9 cellular contexts compared by ENCODE assay signal in genomic region chr4:75555294-75556164, GRCh38. TPM values are rescaled to one million over a fixed set of nuclear protein-coding genes. Genes with fewer than 3 reads are reported as not detected.
A peak's percentile ranks its signal among the peaks of the same experiment; 100 is the strongest.
DNase-seq lines count a peak whose midpoint lies in the region; ATAC-seq, FAIRE-seq and TF ChIP-seq lines count a peak whose summit lies in the region.
"Had no signal": no experiment of that assay in that cellular context is flagged by ENCODE, and none has a peak within 500 bp of the region (broad histone marks: within the 10 kb centered on the region; RNA-seq: fewer than 3 reads in every experiment).

ODAPH (plus strand) TSS chr4:75556066; CDS start chr4:75556083, 17 bp downstream.

- no peaks in the 10 kb centered on the region for H3K79me2 ChIP-seq in HepG2 (ENCODE audit: insufficient read depth, low read length)

- H3K9ac ChIP-seq in HepG2 (ENCODE audit: insufficient read depth, low read depth, low read length) = no peak within 1 kb of the TSS

- peak; percentile 93 for ATAC-seq in HepG2
- no peak for ATAC-seq in right lobe of liver
- peak; percentile 97 for ATAC-seq in HG02852 (IDR thresholded peaks at IDR 0.05; ENCODE audit: unreplicated experiment)
- ATAC-seq in Panc1 = no peak
- no peak for ATAC-seq in heart right ventricle

- H3K27me3 ChIP-seq in HepG2 (ENCODE audit: control insufficient read depth in 1 of 2, insufficient read depth in 2 of 2, low read length in 2 of 2) (peaks cover 0 to 8% of the 10 kb centered on the region in 2 experiments; a peak in 1 of 5 replicates), right lobe of liver (no peaks in the 10 kb centered on the region), Panc1 (ENCODE audit: control insufficient read depth, insufficient read depth, low read length) (peaks cover 3% of the 10 kb centered on the region; the same call in 1 of the 2 replicates), heart right ventricle (peaks cover 0 to 20% (median 7%) of the 10 kb centered on the region in 7 donors)

- CTCF ChIA-PET in HepG2 (lab: Yijun Ruan, JAX; ENCODE audit: low intra/inter-chr PET ratio, low total read pairs) (no interaction called here), Panc1 (lab: Charles Lee) (no interaction called here)

- FAIRE-seq in HepG2 (lab: Jason Lieb, UNC) = no peak

- H3K27ac ChIP-seq in HepG2 (ENCODE audit: extremely low read length, insufficient read depth, low read length) = no peak within 1 kb of the TSS
- no peak within 1 kb of the TSS for H3K27ac ChIP-seq in right lobe of liver
- H3K27ac ChIP-seq in Panc1 (ENCODE audit: low read length) = no peak within 1 kb of the TSS
- H3K27ac ChIP-seq in heart right ventricle = no peak within 1 kb of the TSS

- in situ Hi-C loops in HepG2 (cut with HindIII; ENCODE audit: extremely low pct_ligation_motif_present, low pct_unique_long_range_greater_than_20kb) (no loop called here), Panc1 (cut with HindIII; ENCODE audit: low pct_unique_long_range_greater_than_20kb, low sequenced_read_pairs) (no loop called here)

- H3K9me3 ChIP-seq in HepG2 (ENCODE audit: low read length) (no peaks in the 10 kb centered on the region), right lobe of liver (no peaks in the 10 kb centered on the region), Panc1 (ENCODE audit: control insufficient read depth, insufficient read depth, low read depth, low read length) (no peaks in the 10 kb centered on the region), heart right ventricle (no peaks in the 10 kb centered on the region)

- TF ChIP-seq RAD21 in HepG2 (CRISPR knock-in tag; IDR thresholded peaks at IDR 0.05) = no peak

- no peak for TF ChIP-seq POLR2A in HepG2 (IDR thresholded peaks at IDR 0.05; ENCODE audit: insufficient read depth in 1 of 2, low read depth in 2 of 2, low read length in 2 of 2)
- TF ChIP-seq POLR2A in right lobe of liver (IDR thresholded peaks at IDR 0.05) = no peak

- intact Hi-C loops in HepG2 (cut with micrococcal nuclease; ENCODE audit: unreplicated experiment) = no loop called here
- intact Hi-C loops in right lobe of liver (cut with DNase I) = no loop called here
- intact Hi-C loops in Panc1 (cut with micrococcal nuclease; ENCODE audit: unreplicated experiment) = no loop called here
- intact Hi-C loops in heart right ventricle (cut with DNase I) = no loop called here

- TF ChIP-seq CTCF in HepG2 (CRISPR knock-in tag; IDR thresholded peaks at IDR 0.05) (0 out of 2 replicates have a peak, but pooled peaks have one; percentile 12), right lobe of liver (IDR thresholded peaks at IDR 0.05) (no peak), Panc1 (IDR thresholded peaks at IDR 0.05) (peak; percentile 13; the same call in 1 of the 2 replicates), heart right ventricle (IDR thresholded peaks at IDR 0.05) (no peak)

- DNase-seq in HepG2 (ENCODE audit: low spot score) = no peak
- DNase-seq in right lobe of liver = no peak
- no peak for DNase-seq in Panc1 (ENCODE audit: low read depth, low spot score)
- DNase-seq in hepatic stellate cell (ENCODE audit: low spot score) = peak; percentile 22
- no peak for DNase-seq in NCI-H1694 treated with DMSO at 0.1 percent for 48 hours (lab: John Stamatoyannopoulos, UW)
- no peak for DNase-seq in NCI-H2196 (lab: John Stamatoyannopoulos, UW; ENCODE audit: unreplicated experiment)
- DNase-seq in heart right ventricle = no peak

- H3K4me2 ChIP-seq in HepG2 (ENCODE audit: low read depth, low read length) = peak within 1 kb of the TSS; percentile 62

- TF ChIP-seq EP300 in HepG2 (IDR thresholded peaks at IDR 0.05; ENCODE audit: low read depth in 2 of 2, low read length in 2 of 2) (no peak), HepG2 (CRISPR knock-in tag; IDR thresholded peaks at IDR 0.05; ENCODE audit: borderline replicate concordance) (no peak)

- POLR2A ChIA-PET in HepG2 (lab: Yijun Ruan, JAX) = no interaction called here
- POLR2A ChIA-PET in Panc1 (lab: Charles Lee) = interaction anchor here (0.6 kb wide), 1 partner anchor 119 kb away, joined by 17 read pairs; no protein-coding TSS in a partner anchor

- no TSS peak for BruUV-seq in HepG2 (replicated peaks; lab: Mats Ljungman, UMichigan)
- no TSS peak for BruUV-seq in Panc1 (replicated peaks; lab: Mats Ljungman, UMichigan)

- H2AFZ ChIP-seq in HepG2 (ENCODE audit: low read length) = peak within 1 kb of the TSS; percentile 36

- 6% methylated on average over 9 of the region's 9 CpGs for WGBS in HepG2 (ENCODE audit: low lambda C conversion rate)
- 51% methylated on average over 8 of the region's 9 CpGs for WGBS in right lobe of liver (ENCODE audit: insufficient coverage, low coverage, low lambda C conversion rate, missing lambda C conversion rate)
- 65 to 71% methylated on average over 9 of the region's 9 CpGs for WGBS in heart right ventricle, 2 donors

- H3K4me1 ChIP-seq in HepG2 (ENCODE audit: insufficient read depth, low read length) = peaks cover 7% of the 10 kb centered on the region; the same call in 1 of the 2 replicates
- H3K4me1 ChIP-seq in right lobe of liver = no peaks in the 10 kb centered on the region
- H3K4me1 ChIP-seq in Panc1 (ENCODE audit: control insufficient read depth, insufficient read depth, low read length) = no peaks in the 10 kb centered on the region
- no peaks in the 10 kb centered on the region for H3K4me1 ChIP-seq in heart right ventricle

- H3K4me3 ChIP-seq in HepG2 (replicated peaks in 1 of 3; ENCODE audit: insufficient read depth in 1 of 3, low read depth in 2 of 3, low read length in 3 of 3) = peak within 1 kb of the TSS in 1 of 3 experiments; percentile 38; a peak in 4 of 6 replicates
- H3K4me3 ChIP-seq in right lobe of liver = no peak within 1 kb of the TSS
- H3K4me3 ChIP-seq in Panc1 (ENCODE audit: low read depth in 2 of 2, low read length in 2 of 2) = no peak within 1 kb of the TSS
- no peak within 1 kb of the TSS for H3K4me3 ChIP-seq in heart right ventricle

- H4K20me1 ChIP-seq in HepG2 (ENCODE audit: insufficient read depth, low read length) = no peaks in the 10 kb centered on the region

- H3K36me3 ChIP-seq in HepG2 (replicated peaks in 1 of 2; ENCODE audit: control insufficient read depth in 1 of 2, insufficient read depth in 2 of 2, low read length in 2 of 2) = no peaks in the 10 kb centered on the region
- H3K36me3 ChIP-seq in right lobe of liver = no peaks in the 10 kb centered on the region
- no peaks in the 10 kb centered on the region for H3K36me3 ChIP-seq in Panc1 (ENCODE audit: control insufficient read depth, insufficient read depth, low read length)
- H3K36me3 ChIP-seq in heart right ventricle = no peaks in the 10 kb centered on the region

TF ChIP-seq in HepG2, 621 proteins besides CTCF, POLR2A, EP300 and RAD21:
- no peak for TF ChIP-seq KDM5A (IDR thresholded peaks at IDR 0.05; ENCODE audit: borderline replicate concordance, low read length)
- TF ChIP-seq JUN (CRISPR knock-in tag; IDR thresholded peaks at IDR 0.05) = 0 out of 2 replicates have a peak, but pooled peaks have one; percentile 32
- peak in 1 of 2 experiments; percentile 41; a peak in 1 of 4 replicates for TF ChIP-seq HMGXB4 (CRISPR knock-in tag; IDR thresholded peaks at IDR 0.05; ENCODE audit: borderline replicate concordance in 1 of 2, low read depth in 1 of 2)
- TF ChIP-seq FOXA1 (IDR thresholded peaks at IDR 0.05) = no peak
- peak; percentile 55 for TF ChIP-seq FOXA1 (CRISPR knock-in tag; IDR thresholded peaks at IDR 0.05)
- TF ChIP-seq FOSL2 (CRISPR knock-in tag; IDR thresholded peaks at IDR 0.05) = peak; percentile 77

RNA-seq across cellular contexts. Expression of gene ODAPH, which starts in this region (rescaled TPM):
- not detected in 2 replicates for total RNA-seq in HepG2 (2016; rRNA removed; fragmentation: Illumina TruSeq; extraction: Trizol)
- total RNA-seq in HepG2 (2016; cell fraction: cytosol; rRNA removed; fragmentation: Illumina TruSeq; extraction: Trizol; ENCODE audit: low read depth) = not detected in 2 replicates
- total RNA-seq in HepG2 (2016; cell fraction: insoluble cytoplasmic fraction; rRNA removed; fragmentation: Illumina TruSeq; extraction: Trizol) = not detected in 2 replicates
- not detected in 2 replicates for total RNA-seq in HepG2 (2016; cell fraction: membrane; rRNA removed; fragmentation: Illumina TruSeq; extraction: Trizol)
- not detected in 2 replicates for total RNA-seq in HepG2 (2016; cell fraction: nucleus; rRNA removed; fragmentation: Illumina TruSeq; extraction: Trizol)
- polyA plus RNA-seq in HepG2 (2011; rRNA removed) = 0.50 TPM in 1 of 2 replicates, not detected in the other
- not detected in 2 replicates for polyA plus RNA-seq in HepG2 (2011; cell fraction: cytosol; rRNA removed)
- not detected in 2 replicates for polyA plus RNA-seq in HepG2 (2011; cell fraction: nucleus; rRNA removed)
- 0.20 TPM in 1 of 2 replicates, not detected in the other for polyA plus RNA-seq in HepG2 (2012)
- not detected in 2 replicates for polyA plus RNA-seq in HepG2 (2016; cell fraction: cytosol; fragmentation: Illumina TruSeq; extraction: Trizol; ENCODE audit: low read depth)
- not detected in 2 replicates for polyA plus RNA-seq in HepG2 (2016; cell fraction: insoluble cytoplasmic fraction; fragmentation: Illumina TruSeq; extraction: Trizol; ENCODE audit: low read depth)
- not detected in 2 replicates for polyA plus RNA-seq in HepG2 (2016; cell fraction: membrane; fragmentation: Illumina TruSeq; extraction: Trizol; ENCODE audit: low read depth)
- not detected in 2 replicates for polyA plus RNA-seq in HepG2 (2016; cell fraction: nucleus; fragmentation: Illumina TruSeq; extraction: Trizol; ENCODE audit: insufficient read depth, low read depth)
- polyA minus RNA-seq in HepG2 (2011; rRNA and poly(A)+ RNA removed; ENCODE audit: low replicate concordance) = not detected in 2 replicates
- not detected in 2 replicates for polyA minus RNA-seq in HepG2 (2011; cell fraction: cytosol; rRNA and poly(A)+ RNA removed)
- polyA minus RNA-seq in HepG2 (2011; cell fraction: nucleus; rRNA and poly(A)+ RNA removed) = not detected in 2 replicates
- not detected for total RNA-seq in right lobe of liver
- not detected for total RNA-seq in Panc1 (2021; ENCODE audit: unreplicated experiment)
- polyA plus RNA-seq in Panc1 (2012; ENCODE audit: insufficient read length) = not detected
- total RNA-seq in heart right ventricle = not detected
- polyA plus RNA-seq in heart right ventricle = under 1 TPM; 0.06 to 0.37 TPM
- polyA plus RNA-seq: adipose tissue had no signal

Comparison
In these comparisons a context has a peak if more than half of its experiments do, and no peak if none do; other contexts are left out.
1. CTCF ChIP-seq: peak in HepG2 (single experiment) and Panc1 (single experiment); none in right lobe of liver (0 of 4) and heart right ventricle (0 of 9).
2. Peak in ATAC-seq and H3K4me2 ChIP-seq in HepG2; RNA of the gene not detected or under 1 TPM.